In the genomic region with DNA sequence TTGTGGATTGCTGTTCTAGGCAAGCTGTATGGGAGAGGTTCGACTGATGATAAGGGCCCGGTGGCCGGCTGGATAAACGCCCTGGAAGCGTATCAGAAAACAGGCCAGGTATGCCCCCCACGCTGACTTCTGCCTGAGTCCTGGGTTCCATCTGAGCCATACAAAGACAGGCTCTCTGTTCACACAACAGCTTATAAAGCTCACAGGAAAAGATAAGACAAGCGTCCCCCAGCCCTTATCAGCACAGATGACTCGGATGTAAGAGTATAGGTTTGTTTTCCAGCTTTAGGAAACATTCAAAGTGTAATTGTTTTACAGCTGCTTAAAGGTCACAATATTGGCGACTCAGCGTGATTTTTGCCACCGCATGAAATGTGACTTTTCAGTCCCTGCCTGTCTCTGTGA, we compare ENCODE assay signal across 31 cellular contexts. TPM values are rescaled to one million over a fixed set of nuclear protein-coding genes. Genes with fewer than 3 reads are reported as not detected.
DNase-seq lines count a peak whose midpoint lies in the region; ATAC-seq, FAIRE-seq and TF ChIP-seq lines count a peak whose summit lies in the region.
"Had no signal": no experiment of that assay in that cellular context is flagged by ENCODE, and none has a peak within 500 bp of the region (broad histone marks: within the 10 kb centered on the region; RNA-seq: fewer than 3 reads in every experiment).

No MANE protein-coding gene starts in this region.

- no peaks in the 10 kb centered on the region for H3K9me1 ChIP-seq in K562 (ENCODE audit: control insufficient read depth, insufficient read depth, low read length)

- peak overlapping the region; percentile 25; the same call in 1 of the 2 replicates for H3K4me2 ChIP-seq in K562 (ENCODE audit: insufficient read depth, low read length)

- in situ Hi-C loops in K562 (cut with MboI) (no loop called here), KBM-7 (cut with MboI; ENCODE audit: low pct_unique_long_range_greater_than_20kb, low sequenced_read_pairs) (no loop called here)

- no peak overlapping the region for H3K9ac ChIP-seq in K562 (ENCODE audit: insufficient read depth in 1 of 2, low read depth in 2 of 2, low read length in 2 of 2)
- H3K9ac ChIP-seq in kidney (ENCODE audit: low read length in 2 of 2): no peak overlapping the region
- H3K9ac ChIP-seq: parathyroid adenoma had no signal

- H3K27ac Mint-ChIP-seq in stimulated activated naive B cell treated with anti-CD40 and anti-IgM and Interleukin-4, amounts not matched to agents 10 μg/mL and 1 μg/mL and 100 μg/mL, for 72 hours: peak overlapping the region; percentile 73
- H3K27ac Mint-ChIP-seq: activated CD4-positive, alpha-beta memory T cell treated with anti-CD3 and anti-CD28 coated beads, Interleukin-2, amount 10 ng/mL, durations not matched to agents 7 days and 5 days; activated naive CD8-positive, alpha-beta T cell treated with anti-CD3 and anti-CD28 coated beads for 36 hours; activated T-helper 17 cell treated with anti-CD3 and anti-CD28 coated beads, Interleukin-2, amount 50 U/mL, for 72 hours; CD4-positive, alpha-beta T cell had no signal

- peaks cover 65 to 73% of the 10 kb centered on the region in 2 donors for H3K36me3 Mint-ChIP-seq in stimulated activated naive B cell treated with anti-CD40 and anti-IgM and Interleukin-4, amounts not matched to agents 10 μg/mL and 1 μg/mL and 100 μg/mL, for 72 hours

- H3K4me3 ChIP-seq in K562 (no peak overlapping the region), kidney (ENCODE audit: low read length in 2 of 2) (no peak overlapping the region)
- H3K4me3 ChIP-seq: ascending aorta, lung, suprapubic skin had no signal

- no peaks in the 10 kb centered on the region for H3K79me2 ChIP-seq in K562 (ENCODE audit: control insufficient read depth, insufficient read depth, low read length)

- TF ChIP-seq CTCF in K562 (IDR thresholded peaks at IDR 0.05 in 2 of 3, conservative IDR thresholded peaks at IDR 0.05 in 1 of 3; ENCODE audit: insufficient read depth in 2 of 3, low read depth in 1 of 3, low read length in 3 of 3) (no peak), kidney (IDR thresholded peaks at IDR 0.05; ENCODE audit: borderline replicate concordance, extremely low read depth, insufficient read depth) (no peak)

- no TSS peak for BruUV-seq in K562 (replicated peaks; lab: Mats Ljungman, UMichigan)

- WGBS in K562 (ENCODE audit: insufficient coverage, low coverage, missing lambda C conversion rate): 38% methylated on average over 6 of the region's 11 CpGs

- TF ChIP-seq POLR2A in K562 (conservative IDR thresholded peaks at IDR 0.05): no peak

- H3K4me1 Mint-ChIP-seq in stimulated activated naive B cell treated with anti-CD40 and anti-IgM and Interleukin-4, amounts not matched to agents 10 μg/mL and 1 μg/mL and 100 μg/mL, for 72 hours: peaks cover 22 to 32% of the 10 kb centered on the region in 2 donors
- H3K4me1 Mint-ChIP-seq: activated CD4-positive, alpha-beta memory T cell treated with anti-CD3 and anti-CD28 coated beads, Interleukin-2, amount 10 ng/mL, durations not matched to agents 7 days and 5 days had no signal

- 0 out of 2 replicates have a peak, but pooled peaks cover 4% of the 10 kb centered on the region for H4K20me1 ChIP-seq in K562 (replicated peaks; ENCODE audit: control insufficient read depth, insufficient read depth, low read length)

- H3K9me3 Mint-ChIP-seq in stimulated activated naive B cell treated with anti-CD40 and anti-IgM and Interleukin-4, amounts not matched to agents 10 μg/mL and 1 μg/mL and 100 μg/mL, for 72 hours: no peaks in the 10 kb centered on the region
- H3K9me3 Mint-ChIP-seq: activated CD4-positive, alpha-beta memory T cell treated with anti-CD3 and anti-CD28 coated beads, Interleukin-2, amount 10 ng/mL, durations not matched to agents 7 days and 5 days; activated naive CD8-positive, alpha-beta T cell treated with anti-CD3 and anti-CD28 coated beads for 36 hours; activated T-helper 17 cell treated with anti-CD3 and anti-CD28 coated beads, Interleukin-2, amount 50 U/mL, for 72 hours; CD4-positive, alpha-beta T cell; central memory CD8-positive, alpha-beta T cell; stimulated activated effector memory CD8-positive, alpha-beta T cell treated with anti-CD3 and anti-CD28 coated beads, Interleukin-12 subunit alpha, Interleukin-12 subunit beta, amount 100 ng/mL, for 72 hours had no signal

- no peaks in the 10 kb centered on the region for H3K27me3 ChIP-seq in K562 (ENCODE audit: control insufficient read depth in 2 of 2, insufficient read depth in 2 of 2, low read length in 2 of 2)
- H3K27me3 ChIP-seq: ascending aorta, suprapubic skin had no signal

- no peak overlapping the region for H2AFZ ChIP-seq in K562 (ENCODE audit: low read depth, low read length)
- H2AFZ ChIP-seq: parathyroid adenoma had no signal

- CTCF ChIA-PET in K562 (lab: Yijun Ruan, JAX; ENCODE audit: low intra/inter-chr PET ratio): no interaction called here

- H3K9me3 ChIP-seq in K562 (replicated peaks; ENCODE audit: control insufficient read depth, insufficient read depth, low read depth, low read length) (no peaks in the 10 kb centered on the region), kidney (ENCODE audit: control insufficient read depth in 1 of 2, low read length in 2 of 2) (no peaks in the 10 kb centered on the region)
- H3K9me3 ChIP-seq: ascending aorta, suprapubic skin had no signal

- FAIRE-seq in K562 (lab: Jason Lieb, UNC) (no peak), kidney (lab: Jason Lieb, UNC) (no peak)
- FAIRE-seq: G401.6, H1, keratinocyte had no signal

- ATAC-seq in K562: peak; percentile 65
- no peak for ATAC-seq in stimulated activated naive B cell treated with anti-CD40 and anti-IgM and Interleukin-4, amounts not matched to agents 10 μg/mL and 1 μg/mL and 100 μg/mL, for 72 hours (replicated peaks)
- ATAC-seq: activated CD4-positive, CD25-positive, alpha-beta regulatory T cell treated with anti-CD3 and anti-CD28 coated beads, Interleukin-2, amount 50 U/mL, for 24 hours; activated T-helper 17 cell treated with anti-CD3 and anti-CD28 coated beads, Interleukin-2, amount 50 U/mL, for 72 hours; Panc1; right cardiac atrium; stimulated activated effector memory CD8-positive, alpha-beta T cell treated with anti-CD3 and anti-CD28 coated beads, Interleukin-12 subunit alpha, Interleukin-12 subunit beta, amount 100 ng/mL, for 72 hours had no signal

- TF ChIP-seq EP300 in K562 (IDR thresholded peaks at IDR 0.05; ENCODE audit: low read length): no peak

- no peak overlapping the region for H3K4me3 Mint-ChIP-seq in stimulated activated naive B cell treated with anti-CD40 and anti-IgM and Interleukin-4, amounts not matched to agents 10 μg/mL and 1 μg/mL and 100 μg/mL, for 72 hours
- H3K4me3 Mint-ChIP-seq: activated CD4-positive, alpha-beta memory T cell treated with anti-CD3 and anti-CD28 coated beads, Interleukin-2, amount 10 ng/mL, durations not matched to agents 7 days and 5 days; activated naive CD8-positive, alpha-beta T cell treated with anti-CD3 and anti-CD28 coated beads for 36 hours; activated T-helper 17 cell treated with anti-CD3 and anti-CD28 coated beads, Interleukin-2, amount 50 U/mL, for 72 hours; CD4-positive, alpha-beta T cell; central memory CD8-positive, alpha-beta T cell; stimulated activated effector memory CD8-positive, alpha-beta T cell treated with anti-CD3 and anti-CD28 coated beads, Interleukin-12 subunit alpha, Interleukin-12 subunit beta, amount 100 ng/mL, for 72 hours had no signal

- H3K36me3 ChIP-seq in K562 (ENCODE audit: control insufficient read depth, insufficient read depth, low read length): peaks cover 86% of the 10 kb centered on the region; the same call in 2 of the 3 replicates
- H3K36me3 ChIP-seq in kidney (ENCODE audit: control insufficient read depth in 1 of 2, insufficient read depth in 2 of 2, low read length in 2 of 2): peaks cover 47 to 64% of the 10 kb centered on the region in 2 donors

- no peak overlapping the region for H3K27ac ChIP-seq in K562 (ENCODE audit: extremely low read depth, low read depth, low read length)
- H3K27ac ChIP-seq in kidney (ENCODE audit: low read depth in 2 of 2, low read length in 2 of 2): no peak overlapping the region
- H3K27ac ChIP-seq: ascending aorta, parathyroid adenoma, suprapubic skin had no signal

- no peaks in the 10 kb centered on the region for H3K27me3 Mint-ChIP-seq in stimulated activated naive B cell treated with anti-CD40 and anti-IgM and Interleukin-4, amounts not matched to agents 10 μg/mL and 1 μg/mL and 100 μg/mL, for 72 hours
- H3K27me3 Mint-ChIP-seq: activated CD4-positive, alpha-beta memory T cell treated with anti-CD3 and anti-CD28 coated beads, Interleukin-2, amount 10 ng/mL, durations not matched to agents 7 days and 5 days; activated naive CD8-positive, alpha-beta T cell treated with anti-CD3 and anti-CD28 coated beads for 36 hours; activated T-helper 17 cell treated with anti-CD3 and anti-CD28 coated beads, Interleukin-2, amount 50 U/mL, for 72 hours; CD4-positive, alpha-beta T cell; central memory CD8-positive, alpha-beta T cell had no signal

- peaks cover 8 to 16% of the 10 kb centered on the region in 2 experiments; a peak in 4 of 5 replicates for H3K4me1 ChIP-seq in K562 (replicated peaks in 1 of 2; ENCODE audit: control insufficient read depth in 2 of 2, insufficient read depth in 2 of 2, low read length in 2 of 2)
- peaks cover 0 to 6% of the 10 kb centered on the region in 2 donors for H3K4me1 ChIP-seq in kidney (ENCODE audit: control insufficient read depth in 1 of 2, insufficient read depth in 1 of 2, low read depth in 1 of 2, low read length in 2 of 2)
- H3K4me1 ChIP-seq: ascending aorta, parathyroid adenoma, suprapubic skin had no signal

- peak; percentile 73 for DNase-seq in HuH-7 (ENCODE audit: low spot score)
- DNase-seq in K562 (ENCODE audit: extremely low read depth in 1 of 4, low spot score in 3 of 4): peak in 2 of 4 experiments; percentile 20 to 45
- peak; percentile 29 for DNase-seq in kidney
- no peak for DNase-seq in stimulated activated naive B cell treated with anti-CD40 and anti-IgM and Interleukin-4, amounts not matched to agents 10 μg/mL and 1 μg/mL and 100 μg/mL, for 72 hours
- no peak for DNase-seq in KBM-7
- no peak for DNase-seq in dedifferentiated amniotic fluid mesenchymal stem cell (ENCODE audit: extremely low spot score)
- no peak for DNase-seq in Kasumi-1 (lab: John Stamatoyannopoulos, UW)
- DNase-seq: activated CD4-positive, alpha-beta memory T cell treated with anti-CD3 and anti-CD28 coated beads, Interleukin-2, amount 10 ng/mL, durations not matched to agents 7 days and 5 days; activated CD8-positive, alpha-beta memory T cell treated with anti-CD3 and anti-CD28 coated beads, Interleukin-2, amount 50 U/mL, for 48 hours; activated naive CD8-positive, alpha-beta T cell treated with anti-CD3 and anti-CD28 coated beads for 36 hours; CD4-positive, alpha-beta T cell; NCI-H1417; NCI-H2081; NCI-H2227 treated with DMSO at 0.1 percent for 48 hours; NCI-H526 treated with DMSO at 0.1 percent for 48 hours; right cardiac atrium; SHP77 treated with DMSO at 0.1 percent for 48 hours; stimulated activated CD4-positive, alpha-beta T cell treated with anti-CD3 and anti-CD28 coated beads, Interleukin-4, amount 100 ng/mL, for 24 hours had no signal

- POLR2A ChIA-PET in K562 (lab: Yijun Ruan, JAX): interaction anchor here (0.6 to 1.0 kb wide), 3 partner anchors 9 to 13 kb away, joined by 3 to 5 read pairs (median 3); a partner anchor contains a TSS

- no peak for TF ChIP-seq RAD21 in K562 (CRISPR knock-in tag; conservative IDR thresholded peaks at IDR 0.05 in 1 of 2, IDR thresholded peaks at IDR 0.05 in 1 of 2)

- intact Hi-C loops in K562 (cut with micrococcal nuclease) (no loop called here), kidney (cut with DNase I) (no loop called here)

RNA-seq across cellular contexts. Expression of a gene that starts 12.7 kb away (rescaled TPM):
- 72.3 and 123 TPM in 2 replicates for total RNA-seq in K562 (2011; cell fraction: chromatin; rRNA removed; ENCODE audit: low replicate concordance)
- total RNA-seq in K562 (2011; cell fraction: nucleolus; rRNA removed): 62.8 and 69.9 TPM in 2 replicates
- 64.1 and 69.2 TPM in 2 replicates for total RNA-seq in K562 (2011; cell fraction: nucleoplasm; rRNA removed)
- total RNA-seq in K562 (2014; rRNA removed) (62.8 and 79.1 TPM in 2 replicates), K562 (2014; rRNA removed; fragmentation: Illumina TruSeq; extraction: Trizol) (38.9 and 39.5 TPM in 2 replicates), K562 (2015; rRNA removed; fragmentation: Illumina TruSeq; extraction: Trizol) (43.4 and 43.7 TPM in 2 replicates), K562 (2021) (96.3 and 102 TPM in 2 replicates), kidney (740 TPM)
- polyA plus RNA-seq in K562 (2011; rRNA removed) (47.4 and 49.8 TPM in 2 replicates), K562 (2014; fragmentation: Illumina TruSeq; extraction: Trizol) (104 and 128 TPM in 2 replicates), K562 (2014; fragmentation: Nextera tagmentation; extraction: Ambion mirVana) (10 to 100 TPM; 34.1 to 53.8 TPM), K562 (2014; rRNA removed) (73.6 and 83.6 TPM in 2 replicates), kidney (ENCODE audit: insufficient read depth, low read depth, low replicate concordance) (499 TPM)
- polyA plus RNA-seq in K562 (2011; cell fraction: cytosol; rRNA removed): 47.1 and 50.4 TPM in 2 replicates
- 40.2 and 59.5 TPM in 2 replicates for polyA plus RNA-seq in K562 (2011; cell fraction: nucleus; rRNA removed)
- 98.6 and 99.2 TPM in 2 replicates for polyA plus RNA-seq in K562 (2012)
- 65.9 and 85.4 TPM in 2 replicates for polyA minus RNA-seq in K562 (2011; rRNA and poly(A)+ RNA removed)
- polyA minus RNA-seq in K562 (2011; cell fraction: cytosol; rRNA and poly(A)+ RNA removed): 52.9 and 55.1 TPM in 2 replicates
- polyA minus RNA-seq in K562 (2011; cell fraction: nucleus; rRNA and poly(A)+ RNA removed): 27.5 and 40.2 TPM in 2 replicates

RNA-seq across cellular contexts. Expression of a gene that starts 25.5 kb away (rescaled TPM):
- total RNA-seq in K562 (2011; cell fraction: chromatin; rRNA removed; ENCODE audit: low replicate concordance): not detected in 2 replicates
- not detected in 2 replicates for total RNA-seq in K562 (2011; cell fraction: nucleolus; rRNA removed)
- not detected in 2 replicates for total RNA-seq in K562 (2011; cell fraction: nucleoplasm; rRNA removed)
- not detected in 2 replicates for total RNA-seq in K562 (2014; rRNA removed)
- not detected in 2 replicates for total RNA-seq in K562 (2014; rRNA removed; fragmentation: Illumina TruSeq; extraction: Trizol)
- total RNA-seq in K562 (2015; rRNA removed; fragmentation: Illumina TruSeq; extraction: Trizol): not detected in 2 replicates
- not detected in 2 replicates for total RNA-seq in K562 (2021)
- polyA plus RNA-seq in K562 (2011; rRNA removed): not detected in 2 replicates
- not detected in 2 replicates for polyA plus RNA-seq in K562 (2011; cell fraction: cytosol; rRNA removed)
- polyA plus RNA-seq in K562 (2011; cell fraction: nucleus; rRNA removed): 0.03 TPM in 1 of 2 replicates, not detected in the other
- polyA plus RNA-seq in K562 (2012): not detected in 2 replicates
- polyA plus RNA-seq in K562 (2014; fragmentation: Illumina TruSeq; extraction: Trizol): not detected in 2 replicates
- polyA plus RNA-seq in K562 (2014; fragmentation: Nextera tagmentation; extraction: Ambion mirVana): not detected
- polyA plus RNA-seq in K562 (2014; rRNA removed): not detected in 2 replicates
- 0.12 TPM in 1 of 2 replicates, not detected in the other for polyA minus RNA-seq in K562 (2011; rRNA and poly(A)+ RNA removed)
- polyA minus RNA-seq in K562 (2011; cell fraction: cytosol; rRNA and poly(A)+ RNA removed): not detected in 2 replicates
- polyA minus RNA-seq in K562 (2011; cell fraction: nucleus; rRNA and poly(A)+ RNA removed): not detected in 2 replicates
- 1.4 TPM for total RNA-seq in kidney
- 2.9 TPM for polyA plus RNA-seq in kidney (ENCODE audit: insufficient read depth, low read depth, low replicate concordance)
- total RNA-seq: activated CD4-positive, alpha-beta memory T cell treated with anti-CD3 and anti-CD28 coated beads, Interleukin-2, amount 10 ng/mL, durations not matched to agents 7 days and 5 days; activated naive CD8-positive, alpha-beta T cell treated with anti-CD3 and anti-CD28 coated beads for 36 hours; ascending aorta; H1; lung; right cardiac atrium had no signal
- polyA plus RNA-seq: keratinocyte had no signal

RNA-seq across cellular contexts. Expression of a gene that starts 51.7 kb away (rescaled TPM):
- total RNA-seq in K562 (2011; cell fraction: chromatin; rRNA removed; ENCODE audit: low replicate concordance): 0.21 TPM in 1 of 2 replicates, not detected in the other
- total RNA-seq in K562 (2011; cell fraction: nucleolus; rRNA removed): 0.33 and 0.39 TPM in 2 replicates
- not detected in 2 replicates for total RNA-seq in K562 (2011; cell fraction: nucleoplasm; rRNA removed)
- total RNA-seq in K562 (2014; rRNA removed) (0.05 and 0.08 TPM in 2 replicates), K562 (2014; rRNA removed; fragmentation: Illumina TruSeq; extraction: Trizol) (0.15 and 0.16 TPM in 2 replicates), K562 (2015; rRNA removed; fragmentation: Illumina TruSeq; extraction: Trizol) (0.04 TPM in 2 replicates), K562 (2021) (0.07 and 0.16 TPM in 2 replicates), kidney (0.09 TPM)
- polyA plus RNA-seq in K562 (2011; rRNA removed) (0.15 and 1.2 TPM in 2 replicates), K562 (2014; fragmentation: Illumina TruSeq; extraction: Trizol) (0.10 and 0.15 TPM in 2 replicates), K562 (2014; fragmentation: Nextera tagmentation; extraction: Ambion mirVana) (not detected), K562 (2014; rRNA removed) (0.16 and 0.32 TPM in 2 replicates), kidney (ENCODE audit: insufficient read depth, low read depth, low replicate concordance) (not detected)
- polyA plus RNA-seq in K562 (2011; cell fraction: cytosol; rRNA removed): 0.24 and 1.4 TPM in 2 replicates
- polyA plus RNA-seq in K562 (2011; cell fraction: nucleus; rRNA removed): 0.35 TPM in 1 of 2 replicates, not detected in the other
- 0.13 and 0.83 TPM in 2 replicates for polyA plus RNA-seq in K562 (2012)
- 0.21 and 4.0 TPM in 2 replicates for polyA minus RNA-seq in K562 (2011; rRNA and poly(A)+ RNA removed)
- not detected in 2 replicates for polyA minus RNA-seq in K562 (2011; cell fraction: cytosol; rRNA and poly(A)+ RNA removed)
- 0.33 TPM in 1 of 2 replicates, not detected in the other for polyA minus RNA-seq in K562 (2011; cell fraction: nucleus; rRNA and poly(A)+ RNA removed)
- total RNA-seq: activated CD4-positive, alpha-beta memory T cell treated with anti-CD3 and anti-CD28 coated beads, Interleukin-2, amount 10 ng/mL, durations not matched to agents 7 days and 5 days; activated naive CD8-positive, alpha-beta T cell treated with anti-CD3 and anti-CD28 coated beads for 36 hours; activated T-helper 17 cell treated with anti-CD3 and anti-CD28 coated beads, Interleukin-2, amount 50 U/mL, for 72 hours; ascending aorta; CD4-positive, alpha-beta T cell; H1; lung had no signal
- polyA plus RNA-seq: keratinocyte, neural cell had no signal

Comparison
In these comparisons a context has a peak if more than half of its experiments do, and no peak if none do; other contexts are left out.
1. DNase-seq: peak in HuH-7 (single experiment) and kidney (single experiment); none in stimulated activated naive B cell treated with anti-CD40 and anti-IgM and Interleukin-4, amounts not matched to agents 10 μg/mL and 1 μg/mL and 100 μg/mL, for 72 hours (single experiment), KBM-7 (single experiment), dedifferentiated amniotic fluid mesenchymal stem cell (single experiment) and Kasumi-1 (0 of 2).